Comparison of ENCODE assay signal across 12 cellular contexts in the genomic region with DNA sequence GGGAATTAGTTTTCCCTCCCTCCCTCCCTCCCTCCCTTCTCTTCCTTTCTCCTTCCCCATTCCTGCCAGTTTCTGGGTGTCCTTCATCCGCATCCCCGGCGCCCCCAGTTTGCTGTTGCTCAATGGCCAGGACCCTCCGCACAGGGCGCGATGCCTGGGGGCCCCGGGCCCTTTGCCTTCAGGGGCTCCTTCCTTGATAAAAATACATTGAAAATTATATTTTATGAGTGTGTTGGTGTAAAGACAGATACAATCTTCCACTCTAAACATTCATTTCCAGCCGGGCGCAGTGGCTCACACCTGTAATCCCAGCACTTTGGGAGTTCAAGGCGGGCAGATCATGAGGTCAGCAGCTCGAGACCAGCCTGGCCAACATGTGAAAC. TPM values are rescaled to one million over a fixed set of nuclear protein-coding genes. Genes with fewer than 3 reads are reported as not detected.
DNase-seq lines count a peak whose midpoint lies in the region; ATAC-seq and TF ChIP-seq lines count a peak whose summit lies in the region.
"Had no signal": no experiment of that assay in that cellular context is flagged by ENCODE, and none has a peak within 500 bp of the region (broad histone marks: within the 10 kb centered on the region; RNA-seq: fewer than 3 reads in every experiment).

No MANE protein-coding gene starts in this region.

- H3K36me3 ChIP-seq in Peyer's patch, result no peaks in the 10 kb centered on the region
- H3K36me3 ChIP-seq in right lobe of liver, result no peaks in the 10 kb centered on the region
- no peaks in the 10 kb centered on the region for H3K36me3 ChIP-seq in transverse colon

- no peaks in the 10 kb centered on the region for H3K9me3 Mint-ChIP-seq in Calu3 (ENCODE audit: low read depth, unreplicated experiment)
- no peaks in the 10 kb centered on the region for H3K9me3 Mint-ChIP-seq in activated CD8-positive, alpha-beta T cell treated with anti-CD3 and anti-CD28 coated beads for 36 hours

- H3K9me3 ChIP-seq in Peyer's patch (no peaks in the 10 kb centered on the region), right lobe of liver (no peaks in the 10 kb centered on the region), transverse colon (no peaks in the 10 kb centered on the region)

- no peaks in the 10 kb centered on the region for H3K27me3 Mint-ChIP-seq in Calu3 (ENCODE audit: unreplicated experiment)
- peaks cover 9% of the 10 kb centered on the region for H3K27me3 Mint-ChIP-seq in activated CD8-positive, alpha-beta T cell treated with anti-CD3 and anti-CD28 coated beads for 36 hours

- no peak for DNase-seq in Calu3
- DNase-seq in Peyer's patch, result no peak
- no peak for DNase-seq in right lobe of liver
- DNase-seq in transverse colon, result no peak
- DNase-seq in activated CD8-positive, alpha-beta T cell treated with anti-CD3 and anti-CD28 coated beads for 36 hours, result no peak
- DNase-seq in erythroblast (lab: John Stamatoyannopoulos, UW), result no peak
- DNase-seq in left cardiac atrium, result no peak
- DNase-seq: NCI-H1694 treated with DMSO at 0.1 percent for 48 hours, SIG-M5 had no signal

- H3K36me3 Mint-ChIP-seq in Calu3 (ENCODE audit: insufficient read depth, unreplicated experiment), result peaks cover 18% of the 10 kb centered on the region
- no peaks in the 10 kb centered on the region for H3K36me3 Mint-ChIP-seq in activated CD8-positive, alpha-beta T cell treated with anti-CD3 and anti-CD28 coated beads for 36 hours (ENCODE audit: low read depth)

- ATAC-seq in right lobe of liver (no peak), left cardiac atrium (no peak)
- no peak for ATAC-seq in activated CD8-positive, alpha-beta T cell treated with anti-CD3 and anti-CD28 coated beads for 36 hours

- BruUV-seq in Calu3 (replicated peaks; lab: Mats Ljungman, UMichigan), result no TSS peak

- TF ChIP-seq POLR2A in Peyer's patch (IDR thresholded peaks at IDR 0.05) (no peak), right lobe of liver (IDR thresholded peaks at IDR 0.05) (no peak), transverse colon (IDR thresholded peaks at IDR 0.05) (no peak), erythroblast (IDR thresholded peaks at IDR 0.05; ENCODE audit: low read length) (no peak)

- H3K4me1 ChIP-seq in Peyer's patch (peaks cover 0 to 68% (median 3%) of the 10 kb centered on the region in 4 donors), right lobe of liver (peaks cover 0 to 79% (median 41%) of the 10 kb centered on the region in 4 donors), transverse colon (peaks cover 41 to 73% (median 65%) of the 10 kb centered on the region in 4 donors)

- TF ChIP-seq CTCF in Calu3 (IDR thresholded peaks at IDR 0.05; ENCODE audit: unreplicated experiment) (no peak), Peyer's patch (IDR thresholded peaks at IDR 0.05) (no peak), right lobe of liver (IDR thresholded peaks at IDR 0.05) (no peak), transverse colon (IDR thresholded peaks at IDR 0.05) (no peak)
- no peak for TF ChIP-seq CTCF in activated CD8-positive, alpha-beta T cell treated with anti-CD3 and anti-CD28 coated beads for 36 hours (IDR thresholded peaks at IDR 0.05)

- in situ Hi-C loops in transverse colon (cut with MboI; ENCODE audit: low pct_ligation_motif_present in 1 of 4, low pct_unique_long_range_greater_than_20kb in 1 of 4, low sequenced_read_pairs in 3 of 4), result no loop called here

- H3K4me3 ChIP-seq in Peyer's patch, result peak overlapping the region in 1 of 4 donors; percentile 38
- no peak overlapping the region for H3K4me3 ChIP-seq in right lobe of liver
- H3K4me3 ChIP-seq in transverse colon, result no peak overlapping the region
- H3K4me3 ChIP-seq: GM12878 had no signal

- no peak overlapping the region for H3K27ac Mint-ChIP-seq in Calu3 (ENCODE audit: unreplicated experiment)
- no peak overlapping the region for H3K27ac Mint-ChIP-seq in activated CD8-positive, alpha-beta T cell treated with anti-CD3 and anti-CD28 coated beads for 36 hours

- CTCF ChIA-PET in Calu3 (lab: Charles Lee), result no interaction called here
- CTCF ChIA-PET in activated CD8-positive, alpha-beta T cell treated with anti-CD3 and anti-CD28 coated beads for 36 hours (lab: Charles Lee), result interaction anchor here (1.9 kb wide), 1 partner anchor 211 kb away, joined by 8 read pairs; no protein-coding TSS in a partner anchor

- POLR2A ChIA-PET in activated CD8-positive, alpha-beta T cell treated with anti-CD3 and anti-CD28 coated beads for 36 hours (lab: Charles Lee), result no interaction called here

- H3K4me3 Mint-ChIP-seq in Calu3 (ENCODE audit: low read depth, unreplicated experiment), result peak overlapping the region; percentile 17
- H3K4me3 Mint-ChIP-seq in activated CD8-positive, alpha-beta T cell treated with anti-CD3 and anti-CD28 coated beads for 36 hours, result no peak overlapping the region

- H3K27me3 ChIP-seq in Peyer's patch, result no peaks in the 10 kb centered on the region
- no peaks in the 10 kb centered on the region for H3K27me3 ChIP-seq in right lobe of liver
- peaks cover 13% of the 10 kb centered on the region for H3K27me3 ChIP-seq in transverse colon

- 68% methylated on average over 11 of the region's 11 CpGs for WGBS in right lobe of liver (ENCODE audit: insufficient coverage, low coverage, low lambda C conversion rate, missing lambda C conversion rate)
- WGBS in transverse colon (ENCODE audit: low coverage in 1 of 2), 2 donors, result 68 to 80% methylated on average over 7 to 11 of the region's 11 CpGs

- peak overlapping the region in 3 of 4 donors; percentile 68 to 95 (median 91) for H3K27ac ChIP-seq in Peyer's patch
- peak overlapping the region in 2 of 3 donors; percentile 29 to 71 for H3K27ac ChIP-seq in right lobe of liver
- H3K27ac ChIP-seq in transverse colon, result peak overlapping the region; percentile 70 to 85 (median 78)

- peaks cover 36% of the 10 kb centered on the region for H3K4me1 Mint-ChIP-seq in Calu3 (ENCODE audit: low read depth, unreplicated experiment)
- H3K4me1 Mint-ChIP-seq in activated CD8-positive, alpha-beta T cell treated with anti-CD3 and anti-CD28 coated beads for 36 hours (ENCODE audit: low read depth), result peaks cover 5% of the 10 kb centered on the region

- intact Hi-C loops in Calu3 (cut with micrococcal nuclease; ENCODE audit: unreplicated experiment) (no loop called here), right lobe of liver (cut with DNase I) (no loop called here), transverse colon (cut with DNase I; ENCODE audit: low total_unique reads) (no loop called here), left cardiac atrium (cut with DNase I) (loop anchor here (5.0 to 10.0 kb wide), 2 partner anchors 48 to 50 kb away; no protein-coding TSS in a partner anchor)
- intact Hi-C loops in activated CD8-positive, alpha-beta T cell treated with anti-CD3 and anti-CD28 coated beads for 36 hours (cut with micrococcal nuclease), result no loop called here

- TF ChIP-seq EP300 in transverse colon (IDR thresholded peaks at IDR 0.05; ENCODE audit: low read depth), result no peak

RNA-seq across cellular contexts. Expression of gene AGPAT2, which starts 7.6 kb away (rescaled TPM):
- 40.4 and 45.4 TPM in 2 replicates for total RNA-seq in Calu3 (2022)
- 100 to 1,000 TPM in 3 of 4 donors, 10 to 100 TPM in 1; 97.4 to 802 (median 479) TPM for total RNA-seq in Peyer's patch
- total RNA-seq in right lobe of liver, result 100 to 1,000 TPM; 117 to 379 (median 184) TPM
- 100 to 1,000 TPM; 245 to 441 (median 290) TPM for total RNA-seq in transverse colon
- total RNA-seq in activated CD8-positive, alpha-beta T cell treated with anti-CD3 and anti-CD28 coated beads for 36 hours, result 10 to 100 TPM; 11.3 to 11.8 TPM
- total RNA-seq in left cardiac atrium, result 100 to 1,000 TPM; 154 TPM

RNA-seq across cellular contexts. Expression of gene DIPK1B, which starts 17.5 kb away (rescaled TPM):
- 4.0 TPM in 2 replicates for total RNA-seq in Calu3 (2022)
- 1 to 10 TPM in 3 of 4 donors, under 1 TPM in 1; 0.70 to 5.8 (median 2.6) TPM for total RNA-seq in Peyer's patch
- 1 to 10 TPM; 1.4 to 7.7 (median 5.1) TPM for total RNA-seq in right lobe of liver
- total RNA-seq in transverse colon, result 10 to 100 TPM in 1 of 4 donors, 1 to 10 TPM in 3; 3.5 to 12.3 (median 3.9) TPM
- total RNA-seq in activated CD8-positive, alpha-beta T cell treated with anti-CD3 and anti-CD28 coated beads for 36 hours, result under 1 TPM in 1 of 2 experiments, not detected in 1; 0.14 TPM
- total RNA-seq in left cardiac atrium, result 10 to 100 TPM; 23.2 to 35.2 TPM

RNA-seq across cellular contexts. Expression of gene EGFL7, which starts 32.1 kb away (rescaled TPM):
- total RNA-seq in Calu3 (2022) (1.2 and 1.3 TPM in 2 replicates), Peyer's patch (10 to 100 TPM; 21.5 to 77.6 (median 46.0) TPM), right lobe of liver (10 to 100 TPM; 26.7 to 54.2 (median 45.8) TPM), transverse colon (10 to 100 TPM; 12.3 to 64.7 (median 33.6) TPM), left cardiac atrium (100 to 1,000 TPM in 1 of 2 donors, 10 to 100 TPM in 1; 86.6 to 138 TPM)
- 1 to 10 TPM; 1.1 to 1.6 TPM for total RNA-seq in activated CD8-positive, alpha-beta T cell treated with anti-CD3 and anti-CD28 coated beads for 36 hours

RNA-seq across cellular contexts. Expression of gene LCN10, which starts 47.9 kb away (rescaled TPM):
- total RNA-seq in Calu3 (2022) (0.33 and 1.9 TPM in 2 replicates), Peyer's patch (10 to 100 TPM in 1 of 4 donors, 1 to 10 TPM in 3; 1.1 to 28.1 (median 4.4) TPM), right lobe of liver (under 1 TPM in 4 of 6 experiments, not detected in 2; 0.23 to 0.81 (median 0.32) TPM), transverse colon (10 to 100 TPM in 1 of 4 donors, 1 to 10 TPM in 2, under 1 TPM in 1; 0.96 to 33.6 (median 3.3) TPM), left cardiac atrium (10 to 100 TPM in 1 of 2 donors, 1 to 10 TPM in 1; 9.3 to 20.1 TPM)
- 1 to 10 TPM; 2.6 to 3.2 TPM for total RNA-seq in activated CD8-positive, alpha-beta T cell treated with anti-CD3 and anti-CD28 coated beads for 36 hours
- total RNA-seq: M059J, NCI-H460 had no signal

RNA-seq across cellular contexts. Expression of gene LCN6, which starts 53.5 kb away (rescaled TPM):
- total RNA-seq in Calu3 (2022) (not detected in 2 replicates), Peyer's patch (10 to 100 TPM in 1 of 4 donors, 1 to 10 TPM in 3; 4.7 to 17.3 (median 5.6) TPM), right lobe of liver (under 1 TPM in 2 of 6 experiments, not detected in 4; 0.26 to 0.63 TPM), transverse colon (1 to 10 TPM in 2 of 4 donors, not detected in 2; 1.1 to 2.9 TPM), left cardiac atrium (10 to 100 TPM; 18.2 to 51.8 TPM)
- not detected for total RNA-seq in activated CD8-positive, alpha-beta T cell treated with anti-CD3 and anti-CD28 coated beads for 36 hours
- total RNA-seq: GM12878, M059J, NCI-H460 had no signal

Comparison
In these comparisons a context has a peak if more than half of its experiments do, and no peak if none do; other contexts are left out.
1. intact Hi-C loops: an anchor here in left cardiac atrium (5.0 to 10.0 kb wide); none called in Calu3, right lobe of liver, transverse colon and activated CD8-positive, alpha-beta T cell treated with anti-CD3 and anti-CD28 coated beads for 36 hours.